In the genomic region with DNA sequence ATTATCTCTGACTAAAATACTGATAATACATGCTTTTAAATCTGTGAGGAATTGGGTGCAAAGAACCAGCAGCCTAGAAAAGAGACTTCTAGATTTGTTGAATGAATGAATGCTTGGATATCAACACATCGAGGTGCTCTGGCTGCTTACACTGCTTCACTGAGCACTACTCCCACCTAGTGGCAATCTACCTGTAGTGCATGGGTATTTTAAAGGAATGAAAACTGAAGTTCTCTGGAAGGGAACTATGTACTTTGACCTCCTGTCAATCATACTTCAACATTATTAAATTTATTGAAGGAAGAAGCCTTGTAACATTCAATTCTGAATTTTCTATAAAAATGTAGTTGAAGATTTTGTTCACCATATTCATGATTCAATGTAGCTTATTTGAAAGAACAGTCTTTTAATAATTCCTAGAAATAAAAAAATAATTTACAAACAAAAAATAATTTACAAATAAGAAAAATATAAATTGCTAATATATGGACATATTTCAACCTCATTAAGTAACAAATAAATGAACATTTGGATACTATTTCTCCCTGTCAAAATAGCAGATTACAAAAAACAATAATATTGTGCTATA, we compare ENCODE assay signal across 8 cellular contexts.
DNase-seq lines count a peak whose midpoint lies in the region; TF ChIP-seq lines count a peak whose summit lies in the region.

No MANE protein-coding gene starts in this region.

- no peaks in the 10 kb centered on the region for H3K4me1 ChIP-seq in KMS-11 (ENCODE audit: low read depth, poor library complexity, severe bottlenecking)

- H3K27me3 Mint-ChIP-seq in activated T-cell treated with anti-CD3 and anti-CD28 coated beads, Interleukin-2, amount 50 U/mL, for 24 hours = peaks cover 17% of the 10 kb centered on the region

- H3K4me3 ChIP-seq in KMS-11 (IDR thresholded peaks at IDR 0.05; ENCODE audit: insufficient read depth, low read depth, low read length) = no peak overlapping the region
- no peak overlapping the region for H3K4me3 ChIP-seq in astrocyte of the cerebellum (ENCODE audit: low read depth, low read length)

- no peak overlapping the region for H2AFZ ChIP-seq in KMS-11 (ENCODE audit: low read depth)

- peak; percentile 67 for TF ChIP-seq CTCF in KMS-11 (conservative IDR thresholded peaks at IDR 0.05; ENCODE audit: low read depth, low read length)
- peak; percentile 86 for TF ChIP-seq CTCF in astrocyte of the cerebellum (IDR thresholded peaks at IDR 0.05; ENCODE audit: low read depth, low read length, missing control alignments)

- H3K36me3 ChIP-seq in KMS-11 (ENCODE audit: insufficient read depth) = no peaks in the 10 kb centered on the region

- no peak overlapping the region for H3K27ac ChIP-seq in KMS-11

- peak; percentile 7 for DNase-seq in activated T-cell treated with anti-CD3 and anti-CD28 coated beads for 1 hour (ENCODE audit: low read depth)
- DNase-seq in activated T-cell treated with anti-CD3 and anti-CD28 coated beads, Interleukin-2, amount 50 U/mL, for 24 hours = no peak
- DNase-seq in H4 (ENCODE audit: low spot score) = peak; percentile 38
- DNase-seq in SHP77 treated with DMSO at 0.1 percent for 48 hours (lab: John Stamatoyannopoulos, UW) = peak; percentile 40
- peak; percentile 28 for DNase-seq in astrocyte of the cerebellum (ENCODE audit: low read depth)
- DNase-seq in hippocampal formation (lab: John Stamatoyannopoulos, UW) = peak; percentile 7 to 72
- DNase-seq in stimulated activated CD4-positive, alpha-beta T cell treated with anti-CD3 and anti-CD28 coated beads, Interleukin-12 subunit alpha, Interleukin-12 subunit beta, amount 100 ng/mL, for 24 hours (ENCODE audit: low read depth in 2 of 2) = peak; percentile 9 to 16

- H3K27me3 ChIP-seq in KMS-11 (ENCODE audit: insufficient read depth, low read depth) = no peaks in the 10 kb centered on the region

- no peak overlapping the region for H3K4me2 ChIP-seq in KMS-11

- no peaks in the 10 kb centered on the region for H3K36me3 Mint-ChIP-seq in activated T-cell treated with anti-CD3 and anti-CD28 coated beads, Interleukin-2, amount 50 U/mL, for 24 hours (ENCODE audit: low read depth)

- H3K79me2 ChIP-seq in KMS-11 (ENCODE audit: insufficient read depth, low read depth) = no peaks in the 10 kb centered on the region

- no peaks in the 10 kb centered on the region for H3K4me1 Mint-ChIP-seq in activated T-cell treated with anti-CD3 and anti-CD28 coated beads, Interleukin-2, amount 50 U/mL, for 24 hours (ENCODE audit: low read depth)

- no peaks in the 10 kb centered on the region for H4K20me1 ChIP-seq in KMS-11 (ENCODE audit: insufficient read depth)

- no peaks in the 10 kb centered on the region for H3K9me3 Mint-ChIP-seq in activated T-cell treated with anti-CD3 and anti-CD28 coated beads, Interleukin-2, amount 50 U/mL, for 24 hours

- in situ Hi-C loops in astrocyte of the cerebellum (cut with HindIII; ENCODE audit: low sequenced_read_pairs) = no loop called here

- H3K27ac Mint-ChIP-seq in activated T-cell treated with anti-CD3 and anti-CD28 coated beads, Interleukin-2, amount 50 U/mL, for 24 hours = no peak overlapping the region

- no peak overlapping the region for H3K9ac ChIP-seq in KMS-11

- no peak overlapping the region for H3K4me3 Mint-ChIP-seq in activated T-cell treated with anti-CD3 and anti-CD28 coated beads, Interleukin-2, amount 50 U/mL, for 24 hours
